Comparison of ENCODE assay signal across 1 cellular context in the genomic region with DNA sequence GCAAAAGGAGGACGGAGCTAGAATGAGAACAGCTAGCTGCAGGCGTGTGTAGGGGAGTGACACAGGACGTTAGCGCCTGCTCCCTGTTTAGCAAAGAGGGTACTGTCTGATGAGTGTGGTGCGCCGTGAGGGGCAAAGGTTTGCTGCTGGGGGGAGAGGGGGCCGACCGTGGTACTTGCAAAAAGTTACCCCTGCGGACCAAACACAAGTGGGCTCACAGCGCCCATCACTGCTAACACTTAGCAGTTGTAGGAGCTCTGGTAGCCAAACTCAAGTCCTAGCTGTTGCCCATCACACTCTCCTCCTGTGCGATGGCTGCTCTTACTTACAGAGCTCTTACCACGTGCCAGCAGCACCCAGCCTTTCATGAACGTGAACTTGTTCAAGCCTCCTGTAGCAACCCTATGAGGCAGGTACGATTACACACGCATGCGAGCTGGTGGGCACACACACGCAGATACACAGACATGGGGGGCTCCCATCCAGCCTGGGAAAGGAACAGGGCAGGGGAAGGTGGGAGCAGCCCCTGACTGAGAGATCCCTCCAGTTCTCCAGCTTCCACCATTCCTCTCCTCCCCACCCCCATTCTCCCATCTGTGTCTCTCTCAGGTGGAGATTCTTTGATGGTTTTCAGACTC.
TF ChIP-seq lines count a peak whose summit lies in the region.

No MANE protein-coding gene starts in this region.

TF ChIP-seq in GM23338, 12 proteins besides CTCF, POLR2A, EP300 and RAD21:
- TF ChIP-seq, protein P1, sequence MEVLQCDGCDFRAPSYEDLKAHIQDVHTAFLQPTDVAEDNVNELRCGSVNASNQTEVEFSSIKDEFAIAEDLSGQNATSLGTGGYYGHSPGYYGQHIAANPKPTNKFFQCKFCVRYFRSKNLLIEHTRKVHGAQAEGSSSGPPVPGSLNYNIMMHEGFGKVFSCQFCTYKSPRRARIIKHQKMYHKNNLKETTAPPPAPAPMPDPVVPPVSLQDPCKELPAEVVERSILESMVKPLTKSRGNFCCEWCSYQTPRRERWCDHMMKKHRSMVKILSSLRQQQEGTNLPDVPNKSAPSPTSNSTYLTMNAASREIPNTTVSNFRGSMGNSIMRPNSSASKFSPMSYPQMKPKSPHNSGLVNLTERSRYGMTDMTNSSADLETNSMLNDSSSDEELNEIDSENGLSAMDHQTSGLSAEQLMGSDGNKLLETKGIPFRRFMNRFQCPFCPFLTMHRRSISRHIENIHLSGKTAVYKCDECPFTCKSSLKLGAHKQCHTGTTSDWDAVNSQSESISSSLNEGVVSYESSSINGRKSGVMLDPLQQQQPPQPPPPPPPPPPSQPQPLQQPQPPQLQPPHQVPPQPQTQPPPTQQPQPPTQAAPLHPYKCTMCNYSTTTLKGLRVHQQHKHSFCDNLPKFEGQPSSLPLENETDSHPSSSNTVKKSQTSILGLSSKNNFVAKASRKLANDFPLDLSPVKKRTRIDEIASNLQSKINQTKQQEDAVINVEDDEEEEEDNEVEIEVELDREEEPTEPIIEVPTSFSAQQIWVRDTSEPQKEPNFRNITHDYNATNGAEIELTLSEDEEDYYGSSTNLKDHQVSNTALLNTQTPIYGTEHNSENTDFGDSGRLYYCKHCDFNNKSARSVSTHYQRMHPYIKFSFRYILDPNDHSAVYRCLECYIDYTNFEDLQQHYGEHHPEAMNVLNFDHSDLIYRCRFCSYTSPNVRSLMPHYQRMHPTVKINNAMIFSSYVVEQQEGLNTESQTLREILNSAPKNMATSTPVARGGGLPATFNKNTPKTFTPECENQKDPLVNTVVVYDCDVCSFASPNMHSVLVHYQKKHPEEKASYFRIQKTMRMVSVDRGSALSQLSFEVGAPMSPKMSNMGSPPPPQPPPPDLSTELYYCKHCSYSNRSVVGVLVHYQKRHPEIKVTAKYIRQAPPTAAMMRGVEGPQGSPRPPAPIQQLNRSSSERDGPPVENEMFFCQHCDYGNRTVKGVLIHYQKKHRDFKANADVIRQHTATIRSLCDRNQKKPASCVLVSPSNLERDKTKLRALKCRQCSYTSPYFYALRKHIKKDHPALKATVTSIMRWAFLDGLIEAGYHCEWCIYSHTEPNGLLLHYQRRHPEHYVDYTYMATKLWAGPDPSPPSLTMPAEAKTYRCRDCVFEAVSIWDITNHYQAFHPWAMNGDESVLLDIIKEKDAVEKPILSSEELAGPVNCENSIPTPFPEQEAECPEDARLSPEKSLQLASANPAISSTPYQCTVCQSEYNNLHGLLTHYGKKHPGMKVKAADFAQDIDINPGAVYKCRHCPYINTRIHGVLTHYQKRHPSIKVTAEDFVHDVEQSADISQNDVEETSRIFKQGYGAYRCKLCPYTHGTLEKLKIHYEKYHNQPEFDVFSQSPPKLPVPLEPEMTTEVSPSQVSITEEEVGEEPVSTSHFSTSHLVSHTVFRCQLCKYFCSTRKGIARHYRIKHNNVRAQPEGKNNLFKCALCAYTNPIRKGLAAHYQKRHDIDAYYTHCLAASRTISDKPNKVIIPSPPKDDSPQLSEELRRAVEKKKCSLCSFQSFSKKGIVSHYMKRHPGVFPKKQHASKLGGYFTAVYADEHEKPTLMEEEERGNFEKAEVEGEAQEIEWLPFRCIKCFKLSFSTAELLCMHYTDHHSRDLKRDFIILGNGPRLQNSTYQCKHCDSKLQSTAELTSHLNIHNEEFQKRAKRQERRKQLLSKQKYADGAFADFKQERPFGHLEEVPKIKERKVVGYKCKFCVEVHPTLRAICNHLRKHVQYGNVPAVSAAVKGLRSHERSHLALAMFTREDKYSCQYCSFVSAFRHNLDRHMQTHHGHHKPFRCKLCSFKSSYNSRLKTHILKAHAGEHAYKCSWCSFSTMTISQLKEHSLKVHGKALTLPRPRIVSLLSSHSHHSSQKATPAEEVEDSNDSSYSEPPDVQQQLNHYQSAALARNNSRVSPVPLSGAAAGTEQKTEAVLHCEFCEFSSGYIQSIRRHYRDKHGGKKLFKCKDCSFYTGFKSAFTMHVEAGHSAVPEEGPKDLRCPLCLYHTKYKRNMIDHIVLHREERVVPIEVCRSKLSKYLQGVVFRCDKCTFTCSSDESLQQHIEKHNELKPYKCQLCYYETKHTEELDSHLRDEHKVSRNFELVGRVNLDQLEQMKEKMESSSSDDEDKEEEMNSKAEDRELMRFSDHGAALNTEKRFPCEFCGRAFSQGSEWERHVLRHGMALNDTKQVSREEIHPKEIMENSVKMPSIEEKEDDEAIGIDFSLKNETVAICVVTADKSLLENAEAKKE (CRISPR knock-in tag; IDR thresholded peaks at IDR 0.05): no peak
